Comparison of ENCODE assay signal across 24 cellular contexts in the genomic region with DNA sequence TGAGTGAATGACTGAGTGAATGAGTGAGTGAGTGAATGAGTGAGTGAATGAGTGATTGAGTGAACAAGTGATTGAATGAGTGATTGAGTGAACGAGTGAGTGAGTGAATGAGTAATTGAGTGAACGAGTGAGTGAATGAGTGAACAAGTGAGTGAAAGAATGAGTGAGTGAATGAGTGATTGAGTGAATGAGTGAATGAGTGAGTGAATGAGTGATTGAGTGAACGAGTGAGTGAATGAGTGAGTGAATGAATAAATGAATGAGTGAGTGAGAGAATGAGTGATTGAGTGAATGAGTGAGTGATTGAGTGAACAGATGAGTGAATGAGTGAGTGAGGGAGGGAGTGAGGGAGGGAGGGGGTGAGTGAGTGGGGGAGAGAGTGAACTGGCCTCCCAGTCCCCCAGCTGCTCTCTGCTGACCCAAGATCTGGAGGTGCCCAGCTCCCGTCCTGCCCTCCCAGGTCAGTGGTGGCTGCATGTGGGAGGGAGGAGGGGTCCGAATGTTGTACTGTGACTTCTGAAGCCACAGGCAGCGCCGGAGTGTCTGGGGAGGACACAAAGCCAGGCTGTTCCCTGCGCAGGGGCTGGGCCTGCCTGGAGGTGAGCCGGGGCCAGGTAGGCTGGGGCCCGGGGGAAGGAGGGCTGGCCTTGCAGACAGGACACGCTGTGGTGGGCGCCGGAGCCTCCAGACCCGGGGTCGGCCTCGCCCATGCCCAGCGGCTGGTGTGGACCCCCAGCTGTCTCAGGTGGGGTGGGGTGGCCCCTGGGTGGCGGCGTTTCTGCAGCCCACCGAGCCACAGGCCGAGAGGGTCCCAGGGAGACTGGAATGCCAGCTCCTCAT. TPM values are rescaled to one million over a fixed set of nuclear protein-coding genes. Genes with fewer than 3 reads are reported as not detected.
DNase-seq lines count a peak whose midpoint lies in the region; ATAC-seq and TF ChIP-seq lines count a peak whose summit lies in the region.
"Had no signal": no experiment of that assay in that cellular context is flagged by ENCODE, and none has a peak within 500 bp of the region (broad histone marks: within the 10 kb centered on the region; RNA-seq: fewer than 3 reads in every experiment).

No MANE protein-coding gene starts in this region.

- POLR2A ChIA-PET in WTC11 (lab: Charles Lee): no interaction called here

- H3F3A ChIP-seq in neural cell (ENCODE audit: insufficient read depth, low read length, poor library complexity, severe bottlenecking): no peaks in the 10 kb centered on the region
- H3F3A ChIP-seq in smooth muscle cell (ENCODE audit: low read depth): no peaks in the 10 kb centered on the region

- peaks cover 8% of the 10 kb centered on the region for H3K9me3 Mint-ChIP-seq in WTC11
- H3K9me3 Mint-ChIP-seq: nephron had no signal

- H3K27ac ChIP-seq in neural cell (ENCODE audit: low read length): no peak overlapping the region
- no peak overlapping the region for H3K27ac ChIP-seq in smooth muscle cell (ENCODE audit: low read depth)
- H3K27ac ChIP-seq: coronary artery, GM23248, prostate gland had no signal

- ATAC-seq in WTC11 (peak; percentile 37), GM21786 (IDR thresholded peaks at IDR 0.05; ENCODE audit: unreplicated experiment) (no peak)
- ATAC-seq: left lobe of liver, Right ventricle myocardium inferior had no signal

- H3K36me3 ChIP-seq in H7 (replicated peaks; ENCODE audit: control insufficient read depth, insufficient read depth, low read length) (no peaks in the 10 kb centered on the region), neural cell (ENCODE audit: insufficient read depth, low read length) (no peaks in the 10 kb centered on the region), smooth muscle cell (ENCODE audit: low read depth) (no peaks in the 10 kb centered on the region)
- H3K36me3 ChIP-seq: prostate gland had no signal

- H3K27me3 ChIP-seq in H7 (ENCODE audit: control insufficient read depth, insufficient read depth, low read length): no peaks in the 10 kb centered on the region
- no peaks in the 10 kb centered on the region for H3K27me3 ChIP-seq in neural cell (ENCODE audit: insufficient read depth, low read depth, low read length)
- no peaks in the 10 kb centered on the region for H3K27me3 ChIP-seq in smooth muscle cell (ENCODE audit: low read depth)

- peak; percentile 58 for DNase-seq in DMS53 (lab: John Stamatoyannopoulos, UW)
- DNase-seq in DMS53 treated with DMSO at 0.1 percent for 48 hours (lab: John Stamatoyannopoulos, UW; ENCODE audit: unreplicated experiment): no peak
- peak; percentile 79 for DNase-seq in H7
- DNase-seq in WTC11 (ENCODE audit: low spot score): no peak
- DNase-seq in dedifferentiated amniotic fluid mesenchymal stem cell (ENCODE audit: extremely low spot score): no peak
- DNase-seq in smooth muscle cell (lab: John Stamatoyannopoulos, UW; ENCODE audit: unreplicated experiment): no peak
- DNase-seq: 8988T; activated CD4-positive, alpha-beta T cell treated with anti-CD3 and anti-CD28 coated beads for 1 hour; GM23248; head of caudate nucleus; Karpas-422; midbrain; NCI-H1092; NCI-H2081 treated with DMSO at 0.1 percent for 48 hours; NCI-H510A treated with DMSO at 0.1 percent for 48 hours; stimulated activated CD4-positive, alpha-beta T cell treated with anti-CD3 and anti-CD28 coated beads, Interleukin-2, amount 100 ng/mL, for 24 hours had no signal

- H3K79me2 ChIP-seq in neural cell (replicated peaks; ENCODE audit: insufficient read depth, low read length): no peaks in the 10 kb centered on the region
- H3K79me2 ChIP-seq in smooth muscle cell (ENCODE audit: low read depth): no peaks in the 10 kb centered on the region

- H3K4me3 Mint-ChIP-seq in WTC11: no peak overlapping the region
- H3K4me3 Mint-ChIP-seq: brain, nephron had no signal

- H3K9ac ChIP-seq in neural cell (ENCODE audit: low read length): no peak overlapping the region
- no peak overlapping the region for H3K9ac ChIP-seq in smooth muscle cell (ENCODE audit: low read depth)
- H3K9ac ChIP-seq: GM23248 had no signal

- no peaks in the 10 kb centered on the region for H4K20me1 ChIP-seq in neural cell (ENCODE audit: insufficient read depth)
- H4K20me1 ChIP-seq in smooth muscle cell (ENCODE audit: low read depth): no peaks in the 10 kb centered on the region

- H2AFZ ChIP-seq in neural cell (ENCODE audit: low read depth, low read length): no peak overlapping the region
- H2AFZ ChIP-seq in smooth muscle cell (ENCODE audit: low read depth): no peak overlapping the region
- H2AFZ ChIP-seq: GM23248 had no signal

- TF ChIP-seq CTCF in WTC11 (IDR thresholded peaks at IDR 0.05) (no peak), neural cell (IDR thresholded peaks at IDR 0.05; ENCODE audit: poor library complexity, severe bottlenecking) (no peak), smooth muscle cell (IDR thresholded peaks at IDR 0.05; ENCODE audit: borderline replicate concordance, insufficient read depth, poor library complexity, severe bottlenecking) (no peak)

- no peaks in the 10 kb centered on the region for H3K9me3 ChIP-seq in neural cell (ENCODE audit: low read length)
- no peaks in the 10 kb centered on the region for H3K9me3 ChIP-seq in smooth muscle cell (replicated peaks; ENCODE audit: low read depth)
- H3K9me3 ChIP-seq: prostate gland had no signal

- H3K4me3 ChIP-seq in H7 (ENCODE audit: insufficient read depth, low read depth, low read length) (no peak overlapping the region), neural cell (ENCODE audit: low read length) (no peak overlapping the region), smooth muscle cell (no peak overlapping the region)
- H3K4me3 ChIP-seq: coronary artery, GM23248, prostate gland had no signal

- peaks cover 3% of the 10 kb centered on the region for H3K36me3 Mint-ChIP-seq in WTC11
- H3K36me3 Mint-ChIP-seq: brain had no signal

- H3K27me3 Mint-ChIP-seq in WTC11 (ENCODE audit: low read depth): no peaks in the 10 kb centered on the region; the same call in 1 of the 2 replicates
- H3K27me3 Mint-ChIP-seq: brain had no signal

- peaks cover 8% of the 10 kb centered on the region for H3K4me1 Mint-ChIP-seq in WTC11

- H3K27ac Mint-ChIP-seq in WTC11: no peak overlapping the region
- H3K27ac Mint-ChIP-seq: brain, nephron had no signal

- 89% methylated on average over 20 of the region's 21 CpGs for WGBS in smooth muscle cell (ENCODE audit: low lambda C conversion rate)

- peaks cover 10% of the 10 kb centered on the region for H3K4me1 ChIP-seq in smooth muscle cell (ENCODE audit: low read depth)

- CTCF ChIA-PET in WTC11 (lab: Charles Lee): no interaction called here

- TF ChIP-seq RAD21 in neural cell (conservative IDR thresholded peaks at IDR 0.05): no peak

- TF ChIP-seq EP300 in neural cell (conservative IDR thresholded peaks at IDR 0.05; ENCODE audit: poor library complexity, severe bottlenecking): peak; percentile 75

- H3K4me2 ChIP-seq in neural cell (ENCODE audit: low read length) (no peak overlapping the region), smooth muscle cell (no peak overlapping the region)

- H3K9me2 ChIP-seq in neural cell (ENCODE audit: insufficient read depth, low read length): no peaks in the 10 kb centered on the region

TF ChIP-seq in WTC11, 78 proteins besides CTCF, POLR2A, EP300 and RAD21 (continues in another document):
- no peak for TF ChIP-seq CBFB (CRISPR knock-in tag; IDR thresholded peaks at IDR 0.05; ENCODE audit: low read depth)
- TF ChIP-seq, protein P1, sequence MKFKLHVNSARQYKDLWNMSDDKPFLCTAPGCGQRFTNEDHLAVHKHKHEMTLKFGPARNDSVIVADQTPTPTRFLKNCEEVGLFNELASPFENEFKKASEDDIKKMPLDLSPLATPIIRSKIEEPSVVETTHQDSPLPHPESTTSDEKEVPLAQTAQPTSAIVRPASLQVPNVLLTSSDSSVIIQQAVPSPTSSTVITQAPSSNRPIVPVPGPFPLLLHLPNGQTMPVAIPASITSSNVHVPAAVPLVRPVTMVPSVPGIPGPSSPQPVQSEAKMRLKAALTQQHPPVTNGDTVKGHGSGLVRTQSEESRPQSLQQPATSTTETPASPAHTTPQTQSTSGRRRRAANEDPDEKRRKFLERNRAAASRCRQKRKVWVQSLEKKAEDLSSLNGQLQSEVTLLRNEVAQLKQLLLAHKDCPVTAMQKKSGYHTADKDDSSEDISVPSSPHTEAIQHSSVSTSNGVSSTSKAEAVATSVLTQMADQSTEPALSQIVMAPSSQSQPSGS (CRISPR knock-in tag; IDR thresholded peaks at IDR 0.05; ENCODE audit: borderline replicate concordance, low read depth): no peak

TF ChIP-seq in neural cell, 6 proteins besides CTCF, POLR2A, EP300 and RAD21 (continues in another document):
- TF ChIP-seq POLR2AphosphoS5 (IDR thresholded peaks at IDR 0.05): no peak
- TF ChIP-seq SMC3 (conservative IDR thresholded peaks at IDR 0.05; ENCODE audit: poor library complexity): no peak
- TF ChIP-seq TAF1 (IDR thresholded peaks at IDR 0.05; ENCODE audit: low read depth): no peak
- TF ChIP-seq EZH2 (IDR thresholded peaks at IDR 0.05; ENCODE audit: borderline replicate concordance, insufficient read depth, low read length, poor library complexity, severe bottlenecking): no peak

RNA-seq across cellular contexts. Expression of a gene that starts 17.8 kb away (rescaled TPM):
- total RNA-seq in H7 (2014; rRNA removed; shearing (Covaris generic)): 71.2 and 79.7 TPM in 2 replicates
- total RNA-seq in WTC11 (2021): 42.9 to 45.7 TPM (median 44.3 TPM) in 3 replicates
- polyA plus RNA-seq in neural cell: 28.7 and 32.6 TPM in 2 replicates
- polyA minus RNA-seq in neural cell: 18.8 and 25.3 TPM in 2 replicates
- 19.1 and 20.1 TPM in 2 replicates for total RNA-seq in smooth muscle cell
- 43.3 and 51.9 TPM in 2 replicates for polyA plus RNA-seq in smooth muscle cell

RNA-seq across cellular contexts. Expression of a gene that starts 24.4 kb away (rescaled TPM):
- 22.8 and 45.6 TPM in 2 replicates for total RNA-seq in H7 (2014; rRNA removed; shearing (Covaris generic))
- total RNA-seq in WTC11 (2021) (34.9 to 42.8 TPM (median 35.2 TPM) in 3 replicates), smooth muscle cell (47.4 and 52.7 TPM in 2 replicates)
- polyA plus RNA-seq in neural cell (83.2 and 97.3 TPM in 2 replicates), smooth muscle cell (100 and 127 TPM in 2 replicates)
- 29.0 and 29.8 TPM in 2 replicates for polyA minus RNA-seq in neural cell

RNA-seq across cellular contexts. Expression of a gene that starts 24.5 kb away (rescaled TPM):
- total RNA-seq in H7 (2014; rRNA removed; shearing (Covaris generic)): 28.5 and 32.9 TPM in 2 replicates
- total RNA-seq in WTC11 (2021) (26.5 to 29.2 TPM (median 26.7 TPM) in 3 replicates), smooth muscle cell (12.7 and 13.9 TPM in 2 replicates)
- polyA plus RNA-seq in neural cell (12.5 and 14.3 TPM in 2 replicates), smooth muscle cell (42.7 and 45.9 TPM in 2 replicates)
- 13.4 TPM in 2 replicates for polyA minus RNA-seq in neural cell

Comparison
In these comparisons a context has a peak if more than half of its experiments do, and no peak if none do; other contexts are left out.
1. DNase-seq: peak in DMS53 (single experiment) and H7 (single experiment); none in DMS53 treated with DMSO at 0.1 percent for 48 hours (single experiment), WTC11 (single experiment), dedifferentiated amniotic fluid mesenchymal stem cell (single experiment) and smooth muscle cell (single experiment).